8 cellular contexts compared by ENCODE assay signal in the genomic region with DNA sequence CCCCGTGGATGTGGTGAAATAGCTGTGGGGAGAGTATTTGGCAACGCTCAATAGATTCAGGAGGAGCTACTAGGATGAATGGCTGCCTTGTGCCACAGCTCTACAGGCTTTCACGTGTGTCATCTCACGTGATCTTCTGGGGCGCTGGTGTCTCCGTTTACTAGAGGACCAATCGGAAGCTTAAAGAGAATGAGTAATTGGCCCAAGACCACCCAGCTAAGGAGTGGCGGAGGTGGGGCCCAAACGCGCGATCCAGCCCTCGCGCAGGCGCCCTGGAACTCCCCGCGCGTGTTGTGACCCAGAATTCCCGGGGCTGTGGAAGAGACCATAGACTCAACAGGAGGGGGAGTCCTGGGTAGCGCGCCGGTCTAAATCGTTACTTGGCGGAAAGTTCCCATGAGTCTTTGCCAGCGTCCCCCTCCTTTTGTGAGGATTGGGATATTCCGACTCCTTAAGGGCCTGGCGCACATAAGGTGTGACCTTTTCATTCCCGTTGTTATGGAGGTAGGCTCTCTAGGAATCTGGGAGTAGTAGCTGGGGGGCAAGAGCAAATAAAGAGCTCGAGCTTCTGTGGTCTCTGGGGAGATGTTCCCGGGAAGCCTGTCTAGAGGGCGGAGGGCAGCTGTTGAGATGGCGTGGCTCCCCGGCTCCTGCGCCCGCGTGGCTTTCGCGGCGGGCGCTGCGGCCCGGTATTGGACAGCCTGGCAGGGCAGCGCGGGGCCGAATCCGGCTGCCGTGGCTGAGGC. TPM values are rescaled to one million over a fixed set of nuclear protein-coding genes. Genes with fewer than 3 reads are reported as not detected.
DNase-seq lines count a peak whose midpoint lies in the region; ATAC-seq lines count a peak whose summit lies in the region.

No MANE protein-coding gene starts in this region.

- ATAC-seq in GM21360 (IDR thresholded peaks at IDR 0.05; ENCODE audit: unreplicated experiment), result peak; percentile 75
- peak; percentile 77 for ATAC-seq in effector memory CD8-positive, alpha-beta T cell (replicated peaks)

- H3K4me1 Mint-ChIP-seq in effector memory CD8-positive, alpha-beta T cell (ENCODE audit: low read depth in 2 of 2), result peaks cover 51 to 66% of the 10 kb centered on the region in 2 donors

- DNase-seq in COLO829 (ENCODE audit: low spot score) (peak; percentile 100), HT-29 (ENCODE audit: low spot score) (peak; percentile 97), medulla oblongata (ENCODE audit: extremely low spot score) (peak; percentile 100)
- DNase-seq in NK-92 treated with Interleukin-12 subunit alpha and Interleukin-12 subunit beta, amount 100 ng/mL, for 24 hours (lab: John Stamatoyannopoulos, UW), result peak; percentile 82
- DNase-seq in activated CD8-positive, alpha-beta memory T cell treated with anti-CD3 and anti-CD28 coated beads for 4 hours (ENCODE audit: low read depth in 2 of 2), result peak; percentile 86 to 94
- DNase-seq in effector memory CD8-positive, alpha-beta T cell, result peak; percentile 90 to 91 (median 91)
- DNase-seq in stimulated activated CD4-positive, alpha-beta T cell treated with anti-CD3 and anti-CD28 coated beads, TNF-alpha, amount 100 ng/mL, for 48 hours (ENCODE audit: low read depth in 3 of 3), result peak; percentile 89 to 97 (median 91)

- H3K27ac Mint-ChIP-seq in effector memory CD8-positive, alpha-beta T cell, result peak overlapping the region; percentile 99

- no peaks in the 10 kb centered on the region for H3K9me3 Mint-ChIP-seq in effector memory CD8-positive, alpha-beta T cell

- peak overlapping the region; percentile 98 to 99 for H3K4me3 Mint-ChIP-seq in effector memory CD8-positive, alpha-beta T cell

- peaks cover 56% of the 10 kb centered on the region for H3K36me3 Mint-ChIP-seq in effector memory CD8-positive, alpha-beta T cell (ENCODE audit: insufficient read depth)

- no peaks in the 10 kb centered on the region for H3K27me3 Mint-ChIP-seq in effector memory CD8-positive, alpha-beta T cell

RNA-seq across cellular contexts. Expression of a gene that starts 23.4 kb away (rescaled TPM):
- total RNA-seq in HT-29 (2014; rRNA removed; shearing (Covaris generic)), result not detected in 2 replicates

RNA-seq across cellular contexts. Expression of a gene that starts 53.3 kb away (rescaled TPM):
- total RNA-seq in HT-29 (2014; rRNA removed; shearing (Covaris generic)), result 8.0 and 12.3 TPM in 2 replicates

RNA-seq across cellular contexts. Expression of a gene that starts 57.8 kb away (rescaled TPM):
- 1,545 and 1,586 TPM in 2 replicates for total RNA-seq in HT-29 (2014; rRNA removed; shearing (Covaris generic))

Comparison
In these comparisons a context has a peak if more than half of its experiments do, and no peak if none do; other contexts are left out.
1. Peak in every context shown above with its lines: DNase-seq and ATAC-seq.